In genomic region chr2:74441111-74441689, GRCh38 we compare ENCODE assay signal across 6 cellular contexts. TPM values are rescaled to one million over a fixed set of nuclear protein-coding genes. Genes with fewer than 3 reads are reported as not detected.
DNase-seq lines count a peak whose midpoint lies in the region; ATAC-seq and TF ChIP-seq lines count a peak whose summit lies in the region.

No MANE protein-coding gene starts in this region.

- H3K36me3 ChIP-seq in HCT116 (ENCODE audit: control insufficient read depth in 1 of 2, insufficient read depth in 2 of 2, low read length in 2 of 2) (peaks cover 0 to 13% of the 10 kb centered on the region in 2 experiments; a peak in 1 of 4 replicates), neural cell (ENCODE audit: insufficient read depth, low read length) (no peaks in the 10 kb centered on the region)

- H3K79me2 ChIP-seq in HCT116 (ENCODE audit: insufficient read depth, low read length) (peaks cover 46% of the 10 kb centered on the region), neural cell (replicated peaks; ENCODE audit: insufficient read depth, low read length) (no peaks in the 10 kb centered on the region)

- H4K20me1 ChIP-seq in HCT116 (ENCODE audit: insufficient read depth) = no peaks in the 10 kb centered on the region; the same call in 1 of the 2 replicates
- no peaks in the 10 kb centered on the region for H4K20me1 ChIP-seq in neural cell (ENCODE audit: insufficient read depth)

- H3K9ac ChIP-seq in HCT116 (ENCODE audit: low read length) = peak overlapping the region; percentile 78
- H3K9ac ChIP-seq in neural cell (ENCODE audit: low read length) = peak overlapping the region; percentile 45

- peak overlapping the region; percentile 78 for H3K4me3 Mint-ChIP-seq in MCF 10A (ENCODE audit: unreplicated experiment)

- no peaks in the 10 kb centered on the region for H3K27me3 Mint-ChIP-seq in MCF 10A (ENCODE audit: insufficient read depth, unreplicated experiment)

- H3K9me2 ChIP-seq in HCT116 (ENCODE audit: insufficient read depth) = no peaks in the 10 kb centered on the region
- no peaks in the 10 kb centered on the region for H3K9me2 ChIP-seq in neural cell (ENCODE audit: insufficient read depth, low read length)

- TF ChIP-seq CTCF in HCT116 (IDR thresholded peaks at IDR 0.05 in 2 of 3, conservative IDR thresholded peaks at IDR 0.05 in 1 of 3; ENCODE audit: borderline replicate concordance in 1 of 3, insufficient read depth in 1 of 3, low read depth in 2 of 3, low read length in 2 of 3) (no peak), MCF 10A (IDR thresholded peaks at IDR 0.05; ENCODE audit: unreplicated experiment) (no peak), neural cell (IDR thresholded peaks at IDR 0.05; ENCODE audit: poor library complexity, severe bottlenecking) (no peak)

- peak; percentile 9 for ATAC-seq in HCT116
- ATAC-seq in GM19351 (IDR thresholded peaks at IDR 0.05; ENCODE audit: unreplicated experiment) = no peak
- no peak for ATAC-seq in GM18867 (IDR thresholded peaks at IDR 0.05; ENCODE audit: unreplicated experiment)

- peak overlapping the region; percentile 99 for H3K27ac ChIP-seq in HCT116 (ENCODE audit: low read depth, low read length)
- H3K27ac ChIP-seq in neural cell (ENCODE audit: low read length) = no peak overlapping the region

- H2AFZ ChIP-seq in HCT116 (ENCODE audit: low read depth, low read length, poor library complexity, severe bottlenecking) = no peak overlapping the region
- no peak overlapping the region for H2AFZ ChIP-seq in neural cell (ENCODE audit: low read depth, low read length)

- H3K27ac Mint-ChIP-seq in MCF 10A (ENCODE audit: low read depth, unreplicated experiment) = peak overlapping the region; percentile 80

- POLR2A ChIA-PET in HCT116 (lab: Charles Lee) (interaction anchor here (0.7 to 1.7 kb wide), 9 partner anchors 7 to 50 kb away, joined by 3 to 10 read pairs (median 5); partner anchors contain the start of genes INO80B, MRPL53 and WBP1), MCF 10A (lab: Yijun Ruan, JAX) (interaction anchor here (0.6 to 4.8 kb wide), 15 partner anchors 10 to 705 kb away, joined by 3 to 132 read pairs (median 8); partner anchors contain the start of genes AUP1, C2orf81, CCDC142 and HTRA2)

- RAD21 ChIA-PET in HCT116 (lab: Charles Lee; ENCODE audit: low non-redundant PET in 1 of 2, low total read pairs in 2 of 2, uncharacterized antibody in 2 of 2, unreplicated experiment in 2 of 2) = no interaction called here

- H3K4me2 ChIP-seq in HCT116 (ENCODE audit: low read length) = peak overlapping the region; percentile 91
- no peak overlapping the region for H3K4me2 ChIP-seq in neural cell (ENCODE audit: low read length)

- TF ChIP-seq EP300 in neural cell (conservative IDR thresholded peaks at IDR 0.05; ENCODE audit: poor library complexity, severe bottlenecking) = no peak

- CTCF ChIA-PET in HCT116 (lab: Charles Lee) = interaction anchor here (1.3 to 1.4 kb wide), 3 partner anchors 41 to 106 kb away, joined by 3 to 6 read pairs (median 4); partner anchors contain the start of genes CCDC142 and TTC31
- CTCF ChIA-PET in MCF 10A (lab: Yijun Ruan, JAX) = interaction anchor here (1.1 to 1.4 kb wide), 2 partner anchors 20 to 91 kb away, joined by 3 to 5 read pairs; partner anchors contain the start of genes C2orf81 and WDR54

- DNase-seq in HCT116 (ENCODE audit: low read depth, low spot score) (no peak), MCF 10A (ENCODE audit: unreplicated experiment) (no peak), SK-N-DZ (ENCODE audit: low spot score) (no peak)

- no peaks in the 10 kb centered on the region for H3K27me3 ChIP-seq in HCT116 (ENCODE audit: insufficient read depth, low read length)
- peaks cover 29% of the 10 kb centered on the region for H3K27me3 ChIP-seq in neural cell (ENCODE audit: insufficient read depth, low read depth, low read length)

- TF ChIP-seq POLR2A in HCT116 (IDR thresholded peaks at IDR 0.05; ENCODE audit: borderline replicate concordance, extremely low read depth, insufficient read depth, insufficient read length) = no peak

- intact Hi-C loops in HCT116 (cut with micrococcal nuclease) (no loop called here), MCF 10A (cut with micrococcal nuclease) (loop anchor here (2.0 kb wide), 1 partner anchor 14 kb away; the partner anchor contains the start of gene INO80B)

- peaks cover 15% of the 10 kb centered on the region for H3K4me1 Mint-ChIP-seq in MCF 10A (ENCODE audit: insufficient read depth, unreplicated experiment)

- no peaks in the 10 kb centered on the region for H3F3A ChIP-seq in neural cell (ENCODE audit: insufficient read depth, low read length, poor library complexity, severe bottlenecking)

- H3K4me3 ChIP-seq in HCT116 (replicated peaks in 1 of 2; ENCODE audit: low read depth in 1 of 2, low read length in 2 of 2) = peak overlapping the region; percentile 66 to 69
- H3K4me3 ChIP-seq in neural cell (ENCODE audit: low read length) = peak overlapping the region; percentile 57

- H3K9me3 ChIP-seq in HCT116 (ENCODE audit: control insufficient read depth in 1 of 2, insufficient read depth in 1 of 2, low read depth in 1 of 2, low read length in 2 of 2) (no peaks in the 10 kb centered on the region), neural cell (ENCODE audit: low read length) (no peaks in the 10 kb centered on the region)

- no peaks in the 10 kb centered on the region for H3K9me3 Mint-ChIP-seq in MCF 10A (ENCODE audit: unreplicated experiment)

- TF ChIP-seq RAD21 in HCT116 (IDR thresholded peaks at IDR 0.05; ENCODE audit: low read depth) (no peak), neural cell (conservative IDR thresholded peaks at IDR 0.05) (no peak)

- H3K4me1 ChIP-seq in HCT116 (ENCODE audit: control insufficient read depth in 1 of 2, insufficient read depth in 2 of 2, low read length in 2 of 2) = peaks cover 29 to 47% of the 10 kb centered on the region in 2 experiments

- BruUV-seq in HCT116 (replicated peaks; lab: Mats Ljungman, UMichigan) (TSS peak; percentile 82), MCF 10A (replicated peaks; lab: Mats Ljungman, UMichigan) (TSS peak; percentile 64)

- H3K36me3 Mint-ChIP-seq in MCF 10A (ENCODE audit: insufficient read depth, unreplicated experiment) = peaks cover 14% of the 10 kb centered on the region

TF ChIP-seq in neural cell, 6 proteins besides CTCF, POLR2A, EP300 and RAD21:
- TF ChIP-seq TAF1 (IDR thresholded peaks at IDR 0.05; ENCODE audit: low read depth) (no peak), SMC3 (conservative IDR thresholded peaks at IDR 0.05; ENCODE audit: poor library complexity) (no peak)

RNA-seq across cellular contexts. Expression of gene RTKN, which starts 0.5 kb away (rescaled TPM):
- total RNA-seq in HCT116 (2021; ENCODE audit: unreplicated experiment) (94.0 TPM), MCF 10A (2022) (49.1 and 63.0 TPM in 2 replicates)
- polyA plus RNA-seq in HCT116 (2012) = 50.7 and 61.0 TPM in 2 replicates
- polyA plus RNA-seq in neural cell = 4.9 and 6.1 TPM in 2 replicates
- 3.0 and 3.4 TPM in 2 replicates for polyA minus RNA-seq in neural cell
- 15.9 and 18.8 TPM in 2 replicates for polyA plus RNA-seq in SK-N-DZ (2014; cell fraction: cytosol; rRNA removed)
- polyA plus RNA-seq in SK-N-DZ (2014; cell fraction: nucleus; rRNA removed) = 37.6 and 55.7 TPM in 2 replicates

RNA-seq across cellular contexts. Expression of gene INO80B, which starts 13.7 kb away (rescaled TPM):
- total RNA-seq in HCT116 (2021; ENCODE audit: unreplicated experiment) (24.0 TPM), MCF 10A (2022) (34.6 and 36.0 TPM in 2 replicates)
- 14.3 and 14.7 TPM in 2 replicates for polyA plus RNA-seq in HCT116 (2012)
- 35.2 and 53.2 TPM in 2 replicates for polyA plus RNA-seq in neural cell
- 17.5 and 19.0 TPM in 2 replicates for polyA minus RNA-seq in neural cell
- polyA plus RNA-seq in SK-N-DZ (2014; cell fraction: cytosol; rRNA removed) = 13.3 and 24.7 TPM in 2 replicates
- polyA plus RNA-seq in SK-N-DZ (2014; cell fraction: nucleus; rRNA removed) = 47.4 and 67.7 TPM in 2 replicates

RNA-seq across cellular contexts. Expression of gene WBP1, which starts 17.0 kb away (rescaled TPM):
- total RNA-seq in HCT116 (2021; ENCODE audit: unreplicated experiment) = 64.7 TPM
- polyA plus RNA-seq in HCT116 (2012) = 83.4 and 85.0 TPM in 2 replicates
- total RNA-seq in MCF 10A (2022) = 45.7 and 46.5 TPM in 2 replicates
- polyA plus RNA-seq in neural cell = 220 and 230 TPM in 2 replicates
- 70.5 and 73.5 TPM in 2 replicates for polyA minus RNA-seq in neural cell
- 84.4 and 108 TPM in 2 replicates for polyA plus RNA-seq in SK-N-DZ (2014; cell fraction: cytosol; rRNA removed)
- polyA plus RNA-seq in SK-N-DZ (2014; cell fraction: nucleus; rRNA removed) = 173 and 174 TPM in 2 replicates

RNA-seq across cellular contexts. Expression of gene WDR54, which starts 19.7 kb away (rescaled TPM):
- total RNA-seq in HCT116 (2021; ENCODE audit: unreplicated experiment) = 54.9 TPM
- polyA plus RNA-seq in HCT116 (2012) = 133 and 138 TPM in 2 replicates
- total RNA-seq in MCF 10A (2022) = 16.4 and 19.9 TPM in 2 replicates
- polyA plus RNA-seq in neural cell = 89.9 and 110 TPM in 2 replicates
- polyA minus RNA-seq in neural cell = 33.8 and 36.5 TPM in 2 replicates
- polyA plus RNA-seq in SK-N-DZ (2014; cell fraction: cytosol; rRNA removed) = 120 and 143 TPM in 2 replicates
- 107 and 128 TPM in 2 replicates for polyA plus RNA-seq in SK-N-DZ (2014; cell fraction: nucleus; rRNA removed)

RNA-seq across cellular contexts. Expression of gene C2orf81, which starts 19.8 kb away (rescaled TPM):
- total RNA-seq in HCT116 (2021; ENCODE audit: unreplicated experiment) = 6.5 TPM
- 2.7 and 3.4 TPM in 2 replicates for polyA plus RNA-seq in HCT116 (2012)
- 4.3 and 5.6 TPM in 2 replicates for total RNA-seq in MCF 10A (2022)
- 1.7 and 3.3 TPM in 2 replicates for polyA plus RNA-seq in neural cell
- 4.4 and 4.6 TPM in 2 replicates for polyA minus RNA-seq in neural cell
- polyA plus RNA-seq in SK-N-DZ (2014; cell fraction: cytosol; rRNA removed) = 7.1 and 9.3 TPM in 2 replicates
- 4.7 and 8.7 TPM in 2 replicates for polyA plus RNA-seq in SK-N-DZ (2014; cell fraction: nucleus; rRNA removed)
